14 cellular contexts compared by ENCODE assay signal in genomic region chr12:68944296-68945076, GRCh38. TPM values are rescaled to one million over a fixed set of nuclear protein-coding genes. Genes with fewer than 3 reads are reported as not detected.
DNase-seq lines count a peak whose midpoint lies in the region; ATAC-seq and TF ChIP-seq lines count a peak whose summit lies in the region.
"Had no signal": no experiment of that assay in that cellular context is flagged by ENCODE, and none has a peak within 500 bp of the region (broad histone marks: within the 10 kb centered on the region; RNA-seq: fewer than 3 reads in every experiment).

No MANE protein-coding gene starts in this region.

- TF ChIP-seq CTCF in HEK293 (tag by site-specific recombination; IDR thresholded peaks at IDR 0.05), result no peak
- TF ChIP-seq CTCF in epithelial cell of esophagus (IDR thresholded peaks at IDR 0.05; ENCODE audit: insufficient read depth, low read depth, low read length, missing control alignments), result no peak
- TF ChIP-seq CTCF in left lung (IDR thresholded peaks at IDR 0.05), result no peak
- no peak for TF ChIP-seq CTCF in type B pancreatic cell (conservative IDR thresholded peaks at IDR 0.05)

- H3K9me3 ChIP-seq in HEK293 (ENCODE audit: control insufficient read depth, insufficient read depth, low read depth, low read length), result no peaks in the 10 kb centered on the region
- no peaks in the 10 kb centered on the region for H3K9me3 ChIP-seq in left lung
- H3K9me3 ChIP-seq: Caco-2 had no signal

- intact Hi-C loops in left lung (cut with DNase I), result no loop called here

- no peak overlapping the region for H3K27ac ChIP-seq in HEK293 (ENCODE audit: extremely low read depth, low read depth, low read length)
- H3K27ac ChIP-seq in left lung, result no peak overlapping the region
- H3K27ac ChIP-seq: HL-60 had no signal

- H3K27me3 ChIP-seq in left lung, result no peaks in the 10 kb centered on the region

- no peak overlapping the region for H3K4me3 Mint-ChIP-seq in type B pancreatic cell
- H3K4me3 Mint-ChIP-seq: CD14-positive monocyte; CD8-positive, alpha-beta T cell had no signal

- no peak overlapping the region for H3K4me3 ChIP-seq in HEK293 (ENCODE audit: low read depth, low read length)
- H3K4me3 ChIP-seq in epithelial cell of esophagus (ENCODE audit: low read length), result no peak overlapping the region
- no peak overlapping the region for H3K4me3 ChIP-seq in left lung

- POLR2A ChIA-PET in HEK293 (lab: Yijun Ruan, JAX), result interaction anchor here (0.7 kb wide), 1 partner anchor 32 kb away, joined by 3 read pairs; no protein-coding TSS in a partner anchor

- H3K4me1 Mint-ChIP-seq in type B pancreatic cell (ENCODE audit: unreplicated experiment), result peaks cover 6% of the 10 kb centered on the region

- DNase-seq in epithelial cell of esophagus (ENCODE audit: low read depth) (peak; percentile 11), left lung (no peak), type B pancreatic cell (ENCODE audit: extremely low spot score, unreplicated experiment) (no peak), left lobe of liver (ENCODE audit: low spot score) (no peak)
- DNase-seq in activated CD4-positive, CD25-positive, alpha-beta regulatory T cell treated with anti-CD3 and anti-CD28 coated beads, Interleukin-2, amount 50 U/mL, for 72 hours, result no peak
- DNase-seq: CD8-positive, alpha-beta T cell; DMS 273 treated with DMSO at 0.1 percent for 48 hours; GOT3; HCEC 1CT had no signal

- no peaks in the 10 kb centered on the region for H3K9me3 Mint-ChIP-seq in type B pancreatic cell
- H3K9me3 Mint-ChIP-seq: CD8-positive, alpha-beta T cell had no signal

- H3K4me1 ChIP-seq in HEK293 (ENCODE audit: control insufficient read depth, insufficient read depth, low read length) (no peaks in the 10 kb centered on the region), left lung (peaks cover 0 to 3% of the 10 kb centered on the region in 2 donors)

- no peaks in the 10 kb centered on the region for H3K36me3 ChIP-seq in HEK293 (ENCODE audit: control insufficient read depth in 2 of 2, insufficient read depth in 1 of 2, low read length in 2 of 2)
- H3K36me3 ChIP-seq in left lung, result no peaks in the 10 kb centered on the region

- peak overlapping the region; percentile 72 for H3K27ac Mint-ChIP-seq in type B pancreatic cell
- H3K27ac Mint-ChIP-seq: CD14-positive monocyte; CD8-positive, alpha-beta T cell had no signal

- ATAC-seq in left lung (peak; percentile 64), HG03439 (IDR thresholded peaks at IDR 0.05; ENCODE audit: unreplicated experiment) (no peak), left lobe of liver (no peak)
- ATAC-seq: CD8-positive, alpha-beta T cell had no signal

- no peaks in the 10 kb centered on the region for H3K27me3 Mint-ChIP-seq in type B pancreatic cell

- CTCF ChIA-PET in HEK293 (lab: Yijun Ruan, JAX), result no interaction called here

- no peaks in the 10 kb centered on the region for H3K36me3 Mint-ChIP-seq in type B pancreatic cell
- H3K36me3 Mint-ChIP-seq: CD8-positive, alpha-beta T cell had no signal

TF ChIP-seq in HEK293, 187 proteins besides CTCF, POLR2A, EP300 and RAD21:
- no peak for TF ChIP-seq PRDM2 (tag by site-specific recombination; IDR thresholded peaks at IDR 0.05; ENCODE audit: borderline replicate concordance)
- peak; percentile 44; the same call in 1 of the 2 replicates for TF ChIP-seq ZNF26 (tag by site-specific recombination; IDR thresholded peaks at IDR 0.05)

RNA-seq across cellular contexts. Expression of gene CPM, which starts 11.5 kb away (rescaled TPM):
- total RNA-seq in left lung, result 100 to 1,000 TPM; 194 to 708 TPM
- total RNA-seq in type B pancreatic cell (ENCODE audit: low replicate concordance), result 56.2 and 58.1 TPM in 2 replicates
- total RNA-seq in left lobe of liver, result 45.2 TPM
